In genomic region chr5:155455791-155456514, GRCh38 we compare ENCODE assay signal across 18 cellular contexts.
DNase-seq lines count a peak whose midpoint lies in the region; ATAC-seq, FAIRE-seq and TF ChIP-seq lines count a peak whose summit lies in the region.
"Had no signal": no experiment of that assay in that cellular context is flagged by ENCODE, and none has a peak within 500 bp of the region (broad histone marks: within the 10 kb centered on the region; RNA-seq: fewer than 3 reads in every experiment).

No MANE protein-coding gene starts in this region.

- H3K9me3 ChIP-seq in HepG2 (ENCODE audit: low read length) (no peaks in the 10 kb centered on the region), left ventricle myocardium inferior (replicated peaks) (no peaks in the 10 kb centered on the region)
- H3K9me3 ChIP-seq: Peyer's patch, SJCRH30 had no signal

- DNase-seq in NCI-H2171 treated with DMSO at 0.1 percent for 48 hours (lab: John Stamatoyannopoulos, UW) (peak; percentile 2), NCI-H2171 (lab: John Stamatoyannopoulos, UW) (no peak), SK-N-DZ (ENCODE audit: low spot score) (peak; percentile 67), HepG2 (ENCODE audit: low spot score) (peak; percentile 35), left ventricle myocardium inferior (no peak), SW 1271 (lab: John Stamatoyannopoulos, UW) (no peak)
- DNase-seq: Calu3; CD8-positive, alpha-beta memory T cell; DMS79; NCI-H1105; NCI-H1694 treated with DMSO at 0.1 percent for 48 hours; NCI-H2081 treated with DMSO at 0.1 percent for 48 hours; NCI-H226; NCI-H526; Peyer's patch; SJCRH30 had no signal

- intact Hi-C loops in HepG2 (cut with micrococcal nuclease; ENCODE audit: unreplicated experiment) (no loop called here), left ventricle myocardium inferior (cut with micrococcal nuclease) (no loop called here)

- H3K4me3 ChIP-seq in HepG2 (replicated peaks in 1 of 3; ENCODE audit: insufficient read depth in 1 of 3, low read depth in 2 of 3, low read length in 3 of 3) (no peak overlapping the region), left ventricle myocardium inferior (no peak overlapping the region)
- H3K4me3 ChIP-seq: Peyer's patch, SJCRH30 had no signal

- BruUV-seq in HepG2 (replicated peaks; lab: Mats Ljungman, UMichigan), result no TSS peak

- CTCF ChIA-PET in HepG2 (lab: Yijun Ruan, JAX; ENCODE audit: low intra/inter-chr PET ratio, low total read pairs), result no interaction called here

- H3K4me1 ChIP-seq in HepG2 (ENCODE audit: insufficient read depth, low read length), result peaks cover 54% of the 10 kb centered on the region
- H3K4me1 ChIP-seq in left ventricle myocardium inferior, result no peaks in the 10 kb centered on the region
- H3K4me1 ChIP-seq: Peyer's patch, SJCRH30 had no signal

- H3K4me2 ChIP-seq in HepG2 (ENCODE audit: low read depth, low read length), result peak overlapping the region; percentile 40

- no peaks in the 10 kb centered on the region for H4K20me1 ChIP-seq in HepG2 (ENCODE audit: insufficient read depth, low read length)

- TF ChIP-seq RAD21 in HepG2 (CRISPR knock-in tag; IDR thresholded peaks at IDR 0.05), result no peak

- FAIRE-seq in HepG2 (lab: Jason Lieb, UNC), result no peak

- ATAC-seq in HepG2 (no peak), HG03159 (IDR thresholded peaks at IDR 0.05; ENCODE audit: unreplicated experiment) (no peak)

- no peak overlapping the region for H3K9ac ChIP-seq in HepG2 (ENCODE audit: insufficient read depth, low read depth, low read length)

- TF ChIP-seq CTCF in HepG2 (CRISPR knock-in tag; IDR thresholded peaks at IDR 0.05) (no peak), left ventricle myocardium inferior (IDR thresholded peaks at IDR 0.05; ENCODE audit: borderline replicate concordance) (no peak)

- POLR2A ChIA-PET in HepG2 (lab: Yijun Ruan, JAX), result no interaction called here

- no peak for TF ChIP-seq EP300 in HepG2 (IDR thresholded peaks at IDR 0.05; ENCODE audit: low read depth in 2 of 2, low read length in 2 of 2)
- TF ChIP-seq EP300 in HepG2 (CRISPR knock-in tag; IDR thresholded peaks at IDR 0.05; ENCODE audit: borderline replicate concordance), result no peak

- H3K79me2 ChIP-seq in HepG2 (ENCODE audit: insufficient read depth, low read length), result no peaks in the 10 kb centered on the region

- no peak overlapping the region for H2AFZ ChIP-seq in HepG2 (ENCODE audit: low read length)

- in situ Hi-C loops in HepG2 (cut with HindIII; ENCODE audit: extremely low pct_ligation_motif_present, low pct_unique_long_range_greater_than_20kb), result no loop called here

- WGBS in HepG2 (ENCODE audit: low lambda C conversion rate), result 7% methylated on average over 4 of the region's 4 CpGs

- TF ChIP-seq POLR2A in HepG2 (IDR thresholded peaks at IDR 0.05; ENCODE audit: insufficient read depth in 1 of 2, low read depth in 2 of 2, low read length in 2 of 2), result no peak

- no peaks in the 10 kb centered on the region for H3K27me3 ChIP-seq in HepG2 (ENCODE audit: control insufficient read depth in 1 of 2, insufficient read depth in 2 of 2, low read length in 2 of 2)
- no peaks in the 10 kb centered on the region for H3K27me3 ChIP-seq in left ventricle myocardium inferior (ENCODE audit: low read depth)
- H3K27me3 ChIP-seq: Peyer's patch, SJCRH30 had no signal

- H3K27ac ChIP-seq in HepG2 (ENCODE audit: extremely low read length, insufficient read depth, low read length) (no peak overlapping the region), left ventricle myocardium inferior (replicated peaks) (no peak overlapping the region)
- H3K27ac ChIP-seq: C4-2B, Peyer's patch, SJCRH30 had no signal

- no peaks in the 10 kb centered on the region for H3K36me3 ChIP-seq in HepG2 (replicated peaks in 1 of 2; ENCODE audit: control insufficient read depth in 1 of 2, insufficient read depth in 2 of 2, low read length in 2 of 2)
- H3K36me3 ChIP-seq in left ventricle myocardium inferior, result no peaks in the 10 kb centered on the region
- H3K36me3 ChIP-seq: Peyer's patch, SJCRH30 had no signal

TF ChIP-seq in HepG2, 621 proteins besides CTCF, POLR2A, EP300 and RAD21 (continues in another document):
- no peak for TF ChIP-seq ZNF296 (CRISPR knock-in tag; conservative IDR thresholded peaks at IDR 0.05)
- TF ChIP-seq KMT2B (CRISPR knock-in tag; IDR thresholded peaks at IDR 0.05), result no peak
- TF ChIP-seq ZBTB7B (CRISPR knock-in tag; IDR thresholded peaks at IDR 0.05), result no peak
- TF ChIP-seq HNF1A (IDR thresholded peaks at IDR 0.05; ENCODE audit: low read depth), result 0 out of 2 replicates have a peak, but pooled peaks have one; percentile 37
- TF ChIP-seq HNF1A (CRISPR knock-in tag; IDR thresholded peaks at IDR 0.05; ENCODE audit: borderline replicate concordance), result no peak
- no peak for TF ChIP-seq KDM5A (IDR thresholded peaks at IDR 0.05; ENCODE audit: borderline replicate concordance, low read length)
- TF ChIP-seq MTA1 (CRISPR knock-in tag; IDR thresholded peaks at IDR 0.05; ENCODE audit: borderline replicate concordance), result no peak
- TF ChIP-seq ZNF589 (CRISPR knock-in tag; conservative IDR thresholded peaks at IDR 0.05), result no peak
- TF ChIP-seq STAG1 (CRISPR knock-in tag; IDR thresholded peaks at IDR 0.05), result no peak
- peak; percentile 71; the same call in 1 of the 2 replicates for TF ChIP-seq ZNF770 (CRISPR knock-in tag; IDR thresholded peaks at IDR 0.05)
- TF ChIP-seq ZFX (CRISPR knock-in tag; IDR thresholded peaks at IDR 0.05; ENCODE audit: low read depth), result no peak
- TF ChIP-seq TFAP4 (IDR thresholded peaks at IDR 0.05; ENCODE audit: borderline replicate concordance, low read depth), result no peak
- TF ChIP-seq HNF4A (CRISPR knock-in tag; IDR thresholded peaks at IDR 0.05), result peak; percentile 59
- no peak for TF ChIP-seq CREM (IDR thresholded peaks at IDR 0.05)
- no peak for TF ChIP-seq CREM (CRISPR knock-in tag; IDR thresholded peaks at IDR 0.05)
- no peak for TF ChIP-seq HES4 (CRISPR knock-in tag; IDR thresholded peaks at IDR 0.05; ENCODE audit: borderline replicate concordance)
- no peak for TF ChIP-seq MYPOP (CRISPR knock-in tag; IDR thresholded peaks at IDR 0.05)
- TF ChIP-seq SPEN (CRISPR knock-in tag; IDR thresholded peaks at IDR 0.05; ENCODE audit: low read depth), result no peak
- no peak for TF ChIP-seq ZNF350 (CRISPR knock-in tag; IDR thresholded peaks at IDR 0.05; ENCODE audit: borderline replicate concordance, low read depth)

Comparison
In these comparisons a context has a peak if more than half of its experiments do, and no peak if none do; other contexts are left out.
1. DNase-seq: peak in NCI-H2171 treated with DMSO at 0.1 percent for 48 hours (single experiment), SK-N-DZ (single experiment) and HepG2 (single experiment); none in NCI-H2171 (single experiment), left ventricle myocardium inferior (single experiment) and SW 1271 (0 of 2).